7 cellular contexts compared by ENCODE assay signal in the genomic region with DNA sequence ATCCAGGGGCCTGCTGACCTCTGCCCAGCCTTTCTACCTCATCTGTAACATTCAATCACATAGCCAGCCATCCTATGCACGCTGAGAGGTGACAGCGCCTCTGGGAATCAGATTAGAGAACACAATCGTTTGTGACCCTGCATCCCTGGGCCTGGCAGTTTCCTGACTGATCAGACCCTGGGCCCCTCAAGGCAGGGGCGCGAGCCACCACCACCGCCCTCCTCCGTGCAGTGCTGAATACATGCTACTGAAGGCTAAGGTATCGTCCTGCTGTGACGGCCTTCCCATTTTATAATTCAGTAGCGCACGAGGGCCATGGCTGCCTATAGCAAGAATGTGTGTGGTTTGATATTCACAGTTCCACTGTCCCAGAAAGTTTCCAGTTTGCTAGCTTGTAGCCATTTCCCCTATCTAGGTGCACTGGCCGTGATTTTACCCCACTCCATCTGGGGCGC. TPM values are rescaled to one million over a fixed set of nuclear protein-coding genes. Genes with fewer than 3 reads are reported as not detected.
DNase-seq lines count a peak whose midpoint lies in the region; ATAC-seq and TF ChIP-seq lines count a peak whose summit lies in the region.

No MANE protein-coding gene starts in this region.

- ATAC-seq in GM21737 (IDR thresholded peaks at IDR 0.05; ENCODE audit: unreplicated experiment) (peak; percentile 0), HG03354 (IDR thresholded peaks at IDR 0.05; ENCODE audit: poor library complexity, severe bottlenecking, unreplicated experiment) (no peak), HG03280 (IDR thresholded peaks at IDR 0.05; ENCODE audit: unreplicated experiment) (no peak)

- TF ChIP-seq CTCF in Peyer's patch (IDR thresholded peaks at IDR 0.05) (no peak), osteoblast (IDR thresholded peaks at IDR 0.05; ENCODE audit: extremely low read depth, low read depth, low read length) (no peak)

- no peak for TF ChIP-seq POLR2A in Peyer's patch (IDR thresholded peaks at IDR 0.05)

- peak overlapping the region; percentile 55 to 99 (median 94) for H3K27ac ChIP-seq in Peyer's patch
- peak overlapping the region; percentile 87 to 88 for H3K27ac ChIP-seq in esophagus (ENCODE audit: low read depth in 2 of 2, low read length in 1 of 2)
- no peak overlapping the region for H3K27ac ChIP-seq in osteoblast (ENCODE audit: low read depth, low read length)

- peak overlapping the region; percentile 85 for H3K4me2 ChIP-seq in osteoblast (ENCODE audit: insufficient read depth, low read length)

- WGBS in esophagus, 2 donors = 27 to 32% methylated on average over 13 of the region's 13 CpGs

- H3K79me2 ChIP-seq in osteoblast (ENCODE audit: insufficient read depth, low read length) = peaks cover 20% of the 10 kb centered on the region

- no peaks in the 10 kb centered on the region for H3K27me3 ChIP-seq in Peyer's patch
- no peaks in the 10 kb centered on the region for H3K27me3 ChIP-seq in esophagus (ENCODE audit: control insufficient read depth in 1 of 2, insufficient read depth in 2 of 2, low read length in 2 of 2)
- H3K27me3 ChIP-seq in osteoblast (ENCODE audit: insufficient read depth, low read length) = no peaks in the 10 kb centered on the region

- intact Hi-C loops in posterior vena cava (cut with DNase I) = no loop called here

- peaks cover 0 to 4% (median 0%) of the 10 kb centered on the region in 3 donors for H3K36me3 ChIP-seq in Peyer's patch
- H3K36me3 ChIP-seq in esophagus (ENCODE audit: control insufficient read depth in 2 of 2, insufficient read depth in 2 of 2, low read length in 1 of 2) = peaks cover 0 to 1% of the 10 kb centered on the region in 2 donors
- H3K36me3 ChIP-seq in osteoblast (ENCODE audit: insufficient read depth, low read length) = peaks cover 3% of the 10 kb centered on the region

- no peak overlapping the region for H2AFZ ChIP-seq in osteoblast (ENCODE audit: low read length)

- peaks cover 9% of the 10 kb centered on the region for H4K20me1 ChIP-seq in osteoblast (ENCODE audit: insufficient read depth, low read length)

- H3K9me3 ChIP-seq in Peyer's patch (no peaks in the 10 kb centered on the region), esophagus (ENCODE audit: control insufficient read depth in 2 of 2, insufficient read depth in 1 of 2, low read depth in 1 of 2, low read length in 1 of 2) (no peaks in the 10 kb centered on the region), osteoblast (ENCODE audit: low read depth, low read length) (no peaks in the 10 kb centered on the region)

- H3K4me1 ChIP-seq in Peyer's patch (peaks cover 0 to 16% (median 4%) of the 10 kb centered on the region in 4 donors), esophagus (ENCODE audit: control insufficient read depth in 2 of 2, insufficient read depth in 2 of 2, low read length in 1 of 2) (peaks cover 0 to 5% of the 10 kb centered on the region in 2 donors), osteoblast (ENCODE audit: insufficient read depth, low read length) (peaks cover 11% of the 10 kb centered on the region)

- peak overlapping the region; percentile 57 to 98 (median 83) for H3K4me3 ChIP-seq in Peyer's patch
- peak overlapping the region; percentile 67 to 80 for H3K4me3 ChIP-seq in esophagus (ENCODE audit: low read depth in 1 of 2, low read length in 2 of 2)
- peak overlapping the region; percentile 76 for H3K4me3 ChIP-seq in osteoblast (ENCODE audit: insufficient read depth, low read length)

- DNase-seq in Peyer's patch (no peak), osteoblast (ENCODE audit: insufficient read length, low spot score, missing footprints) (no peak), posterior vena cava (ENCODE audit: low spot score) (no peak)

RNA-seq across cellular contexts. Expression of gene TMTC4, which starts 1.2 kb away (rescaled TPM):
- total RNA-seq in Peyer's patch (10 to 100 TPM; 29.7 to 36.6 (median 33.7) TPM), osteoblast (8.7 and 17.1 TPM in 2 replicates), posterior vena cava (1 to 10 TPM; 8.2 to 9.7 TPM)
- 1 to 10 TPM; 4.4 to 5.5 TPM for polyA plus RNA-seq in esophagus
